23 cellular contexts compared by ENCODE assay signal in the genomic region with DNA sequence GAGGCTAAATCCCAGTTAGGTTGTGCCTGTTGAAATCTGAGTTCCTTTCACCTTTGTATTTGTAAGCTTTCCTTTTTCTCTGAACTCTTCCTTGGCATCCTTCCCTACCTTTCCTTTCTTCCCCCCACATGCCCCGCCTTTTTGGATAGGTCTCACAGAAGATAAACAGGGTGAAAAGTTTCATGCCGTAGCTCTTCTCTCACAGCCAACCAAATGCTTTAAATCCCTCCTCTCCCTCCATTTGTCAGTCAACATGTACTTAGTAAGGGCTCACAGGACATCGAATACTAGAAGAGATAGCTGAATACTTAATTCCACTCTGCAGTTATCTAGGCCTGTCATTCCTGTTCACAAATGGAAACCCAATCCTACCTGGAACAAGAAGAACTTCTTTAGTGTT.
A peak's percentile ranks its signal among the peaks of the same experiment; 100 is the strongest.
DNase-seq lines count a peak whose midpoint lies in the region; ATAC-seq and TF ChIP-seq lines count a peak whose summit lies in the region.
"Had no signal": no experiment of that assay in that cellular context is flagged by ENCODE, and none has a peak within 500 bp of the region (broad histone marks: within the 10 kb centered on the region; RNA-seq: fewer than 3 reads in every experiment).

No MANE protein-coding gene starts in this region.

- no peaks in the 10 kb centered on the region for H3K27me3 Mint-ChIP-seq in activated CD4-positive, alpha-beta T cell treated with anti-CD3 and anti-CD28 coated beads, Interleukin-2, amount 10 ng/mL, durations not matched to agents 24 days and 14 days
- H3K27me3 Mint-ChIP-seq: activated CD8-positive, alpha-beta T cell treated with anti-CD3 and anti-CD28 coated beads for 36 hours; activated naive CD8-positive, alpha-beta T cell treated with anti-CD3 and anti-CD28 coated beads for 36 hours had no signal

- H2BK120ac ChIP-seq in mesendoderm (ENCODE audit: low read depth, low read length) = no peak overlapping the region

- no peak for TF ChIP-seq POLR2A in heart left ventricle (IDR thresholded peaks at IDR 0.05)

- no peaks in the 10 kb centered on the region for H4K20me1 ChIP-seq in PC-3 (ENCODE audit: low read length)

- H3K36me3 Mint-ChIP-seq in activated CD4-positive, alpha-beta T cell treated with anti-CD3 and anti-CD28 coated beads, Interleukin-2, amount 10 ng/mL, durations not matched to agents 24 days and 14 days (ENCODE audit: low read depth) = no peaks in the 10 kb centered on the region

- WGBS in heart left ventricle, 4 donors = 35 to 62% (median 51%) methylated on average over 3 of the region's 3 CpGs
- WGBS in mesendoderm (ENCODE audit: extremely low coverage, insufficient coverage, low lambda C conversion rate) = no CpG with 5 or more reads among the region's 3 CpGs

- POLR2A ChIA-PET in PC-3 (lab: Charles Lee; ENCODE audit: unreplicated experiment) = no interaction called here

- no peak overlapping the region for H3K18ac ChIP-seq in mesendoderm (ENCODE audit: low read length)

- H3K56ac ChIP-seq in mesendoderm (ENCODE audit: low read length) = no peak overlapping the region

- H3K27ac ChIP-seq in 22Rv1 = peak overlapping the region; percentile 70
- H3K27ac ChIP-seq in PC-3 (ENCODE audit: low read length) = 0 out of 2 replicates have a peak overlapping the region, but pooled peaks have one; percentile 11
- H3K27ac ChIP-seq in heart left ventricle = peak overlapping the region in 4 of 12 donors; percentile 11 to 23 (median 16)
- no peak overlapping the region for H3K27ac ChIP-seq in mesendoderm (ENCODE audit: low read depth, low read length)
- H3K27ac ChIP-seq: spleen had no signal

- no peak for TF ChIP-seq CTCF in 22Rv1 (IDR thresholded peaks at IDR 0.05)
- no peak for TF ChIP-seq CTCF in PC-3 (conservative IDR thresholded peaks at IDR 0.05; ENCODE audit: low read depth, low read length)
- no peak for TF ChIP-seq CTCF in heart left ventricle (IDR thresholded peaks at IDR 0.05)

- no peaks in the 10 kb centered on the region for H3F3A ChIP-seq in PC-3 (ENCODE audit: low read length, unreplicated experiment)

- H3K79me1 ChIP-seq in mesendoderm (ENCODE audit: low read length) = no peaks in the 10 kb centered on the region

- H3K4me3 ChIP-seq in PC-3 (ENCODE audit: low read length) (no peak overlapping the region), heart left ventricle (no peak overlapping the region), mesendoderm (ENCODE audit: low read length) (no peak overlapping the region)
- H3K4me3 ChIP-seq: K562, MG63, spleen had no signal

- H3K9me3 Mint-ChIP-seq in activated CD4-positive, alpha-beta T cell treated with anti-CD3 and anti-CD28 coated beads, Interleukin-2, amount 10 ng/mL, durations not matched to agents 24 days and 14 days = no peaks in the 10 kb centered on the region
- H3K9me3 Mint-ChIP-seq: activated CD8-positive, alpha-beta T cell treated with anti-CD3 and anti-CD28 coated beads for 36 hours; activated naive CD8-positive, alpha-beta T cell treated with anti-CD3 and anti-CD28 coated beads for 36 hours had no signal

- peak; percentile 15 for DNase-seq in PC-3
- DNase-seq in heart left ventricle = no peak
- peak; percentile 40 for DNase-seq in mesendoderm
- no peak for DNase-seq in activated CD4-positive, alpha-beta T cell treated with anti-CD3 and anti-CD28 coated beads, Interleukin-2, amount 10 ng/mL, durations not matched to agents 24 days and 14 days
- DNase-seq in G401 (ENCODE audit: low spot score) = no peak
- DNase-seq: ACHN; activated CD4-positive, CD25-positive, alpha-beta regulatory T cell treated with anti-CD3 and anti-CD28 coated beads, Interleukin-2, amount 50 U/mL, for 72 hours; activated CD8-positive, alpha-beta T cell treated with anti-CD3 and anti-CD28 coated beads for 36 hours; activated naive CD8-positive, alpha-beta T cell treated with anti-CD3 and anti-CD28 coated beads for 36 hours; BE2C; cerebellar nuclear complex; MG63; NCI-H1105 treated with DMSO at 0.1 percent for 48 hours; NCI-H2029 treated with DMSO at 0.1 percent for 48 hours; NCI-H345; NCI-H774; spleen; T-helper 1 cell; trophoblast cell had no signal

- H3K79me2 ChIP-seq in PC-3 (ENCODE audit: low read length) (no peaks in the 10 kb centered on the region), mesendoderm (ENCODE audit: control insufficient read depth, insufficient read depth, low read length) (no peaks in the 10 kb centered on the region)

- H3K9ac ChIP-seq in PC-3 (ENCODE audit: low read length) = no peak overlapping the region
- no peak overlapping the region for H3K9ac ChIP-seq in mesendoderm (ENCODE audit: low read length)

- H3K9me2 ChIP-seq in PC-3 (replicated peaks; ENCODE audit: low read length) = no peaks in the 10 kb centered on the region

- no TSS peak for BruUV-seq in PC-3 (replicated peaks; lab: Mats Ljungman, UMichigan)

- intact Hi-C loops in PC-3 (cut with micrococcal nuclease) (no loop called here), heart left ventricle (cut with DNase I) (no loop called here)
- intact Hi-C loops in activated CD4-positive, alpha-beta T cell treated with anti-CD3 and anti-CD28 coated beads, Interleukin-2, amount 10 ng/mL, durations not matched to agents 24 days and 14 days (cut with micrococcal nuclease) = loop anchor here (1.0 kb wide), 1 partner anchor 28 kb away; no protein-coding TSS in a partner anchor

- H3K27me3 ChIP-seq in PC-3 (ENCODE audit: low read length) (no peaks in the 10 kb centered on the region), heart left ventricle (no peaks in the 10 kb centered on the region), mesendoderm (ENCODE audit: insufficient read depth, low read length, poor library complexity) (no peaks in the 10 kb centered on the region)
- H3K27me3 ChIP-seq: BE2C, MG63, spleen had no signal

- 0 out of 2 replicates have a peak, but pooled peaks cover 3% of the 10 kb centered on the region for H3K36me3 ChIP-seq in PC-3 (ENCODE audit: low read depth, low read length)
- H3K36me3 ChIP-seq in heart left ventricle = peaks cover 0 to 79% (median 44%) of the 10 kb centered on the region in 9 donors
- H3K36me3 ChIP-seq in mesendoderm (ENCODE audit: control insufficient read depth, insufficient read depth, low read length) = no peaks in the 10 kb centered on the region

- CTCF ChIA-PET in PC-3 (lab: Charles Lee) = no interaction called here

- no peak overlapping the region for H2BK5ac ChIP-seq in mesendoderm (ENCODE audit: low read length)

- H3K4ac ChIP-seq in mesendoderm (ENCODE audit: low read depth, low read length) = no peak overlapping the region

- H3K4me1 Mint-ChIP-seq in activated CD4-positive, alpha-beta T cell treated with anti-CD3 and anti-CD28 coated beads, Interleukin-2, amount 10 ng/mL, durations not matched to agents 24 days and 14 days = no peaks in the 10 kb centered on the region
- H3K4me1 Mint-ChIP-seq: activated naive CD8-positive, alpha-beta T cell treated with anti-CD3 and anti-CD28 coated beads for 36 hours had no signal

- H3K9me3 ChIP-seq in PC-3 (ENCODE audit: low read length) (no peaks in the 10 kb centered on the region), heart left ventricle (no peaks in the 10 kb centered on the region)
- H3K9me3 ChIP-seq: BE2C, MG63, spleen had no signal

- H2AK5ac ChIP-seq in mesendoderm (ENCODE audit: low read length) = no peak overlapping the region

- no peak overlapping the region for H2BK15ac ChIP-seq in mesendoderm (replicated peaks; ENCODE audit: low read depth)

- in situ Hi-C loops in G401 (cut with HindIII; ENCODE audit: low sequenced_read_pairs) = no loop called here

- peaks cover 17% of the 10 kb centered on the region; the same call in 1 of the 2 replicates for H3K4me1 ChIP-seq in PC-3 (ENCODE audit: insufficient read depth, low read length)
- peaks cover 0 to 38% (median 21%) of the 10 kb centered on the region in 12 donors for H3K4me1 ChIP-seq in heart left ventricle
- H3K4me1 ChIP-seq in mesendoderm (ENCODE audit: control insufficient read depth, low read depth, low read length) = no peaks in the 10 kb centered on the region
- H3K4me1 ChIP-seq: spleen had no signal

- no peak overlapping the region for H4K8ac ChIP-seq in mesendoderm (ENCODE audit: low read depth, low read length)

- ATAC-seq in PC-3 (no peak), heart left ventricle (peak; percentile 71 to 78 (median 72)), GM21737 (IDR thresholded peaks at IDR 0.05; ENCODE audit: unreplicated experiment) (no peak), GM19023 (IDR thresholded peaks at IDR 0.05; ENCODE audit: unreplicated experiment) (no peak)
- ATAC-seq: activated CD8-positive, alpha-beta T cell treated with anti-CD3 and anti-CD28 coated beads for 36 hours; K562 had no signal

- H3K4me2 ChIP-seq in PC-3 (ENCODE audit: low read length) (no peak overlapping the region), mesendoderm (ENCODE audit: low read length) (no peak overlapping the region)

- no peak overlapping the region for H3K23ac ChIP-seq in mesendoderm (ENCODE audit: low read length)

- no peak overlapping the region for H4K5ac ChIP-seq in mesendoderm (ENCODE audit: low read length)

- no peak overlapping the region for H3K4me3 Mint-ChIP-seq in activated CD4-positive, alpha-beta T cell treated with anti-CD3 and anti-CD28 coated beads, Interleukin-2, amount 10 ng/mL, durations not matched to agents 24 days and 14 days
- H3K4me3 Mint-ChIP-seq: activated CD8-positive, alpha-beta T cell treated with anti-CD3 and anti-CD28 coated beads for 36 hours; activated naive CD8-positive, alpha-beta T cell treated with anti-CD3 and anti-CD28 coated beads for 36 hours had no signal

- no peak overlapping the region for H2AFZ ChIP-seq in PC-3 (ENCODE audit: low read length)

- H3K27ac Mint-ChIP-seq in activated CD4-positive, alpha-beta T cell treated with anti-CD3 and anti-CD28 coated beads, Interleukin-2, amount 10 ng/mL, durations not matched to agents 24 days and 14 days = no peak overlapping the region
- H3K27ac Mint-ChIP-seq: activated CD8-positive, alpha-beta T cell treated with anti-CD3 and anti-CD28 coated beads for 36 hours; activated naive CD8-positive, alpha-beta T cell treated with anti-CD3 and anti-CD28 coated beads for 36 hours had no signal

Comparison
In these comparisons a context has a peak if more than half of its experiments do, and no peak if none do; other contexts are left out.
1. ATAC-seq: peak in heart left ventricle (4 of 4); none in PC-3 (single experiment), GM21737 (single experiment) and GM19023 (single experiment).
2. DNase-seq: peak in PC-3 (single experiment) and mesendoderm (single experiment); none in heart left ventricle (0 of 5), activated CD4-positive, alpha-beta T cell treated with anti-CD3 and anti-CD28 coated beads, Interleukin-2, amount 10 ng/mL, durations not matched to agents 24 days and 14 days (single experiment) and G401 (single experiment).